ENCODE assay signal across 19 cellular contexts in the genomic region with DNA sequence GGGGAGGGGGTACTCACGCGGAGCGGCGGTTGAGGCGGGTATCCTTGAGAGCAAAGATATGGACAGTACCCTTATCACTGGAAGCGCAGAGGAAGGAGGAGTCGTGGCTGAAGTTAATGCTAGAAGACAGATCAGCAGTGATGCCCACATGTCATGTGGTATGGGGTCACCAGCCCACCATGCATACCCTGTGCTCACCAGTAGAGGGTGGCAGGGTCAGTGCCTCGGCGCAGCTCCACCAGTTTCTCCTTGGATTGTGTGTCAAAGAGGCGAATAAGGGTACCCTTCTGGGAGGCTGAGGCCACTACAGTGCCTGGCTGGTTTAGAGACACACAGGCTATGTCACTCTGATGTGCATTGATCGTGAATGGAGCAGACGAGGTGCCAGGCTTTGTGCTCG. TPM values are rescaled to one million over a fixed set of nuclear protein-coding genes. Genes with fewer than 3 reads are reported as not detected.
A peak's percentile ranks its signal among the peaks of the same experiment; 100 is the strongest.
DNase-seq lines count a peak whose midpoint lies in the region; ATAC-seq, FAIRE-seq and TF ChIP-seq lines count a peak whose summit lies in the region.
"Had no signal": no experiment of that assay in that cellular context is flagged by ENCODE, and none has a peak within 500 bp of the region (broad histone marks: within the 10 kb centered on the region; RNA-seq: fewer than 3 reads in every experiment).

No MANE protein-coding gene starts in this region.

- H3K79me1 ChIP-seq in H1 (ENCODE audit: low read depth, low read length) = no peaks in the 10 kb centered on the region

- no peak overlapping the region for H4K5ac ChIP-seq in H1 (ENCODE audit: insufficient read length, low read depth, low read length)

- POLR2A ChIA-PET in H1 (lab: Charles Lee; ENCODE audit: partially characterized antibody) = no interaction called here

- no peak overlapping the region for H3K14ac ChIP-seq in H1 (ENCODE audit: insufficient read length)

- H3K4me1 ChIP-seq in H1 (replicated peaks in 1 of 4; ENCODE audit: control insufficient read depth in 3 of 4, insufficient read depth in 4 of 4, low read length in 3 of 4) = peaks cover 0 to 7% (median 4%) of the 10 kb centered on the region in 4 experiments; a peak in 5 of 7 replicates
- peaks cover 31% of the 10 kb centered on the region for H3K4me1 ChIP-seq in left ventricle myocardium inferior

- no peak overlapping the region for H4K91ac ChIP-seq in H1 (replicated peaks; ENCODE audit: insufficient read length, low read length)

- H3K56ac ChIP-seq in H1 (replicated peaks; ENCODE audit: insufficient read length, low read depth, low read length) = no peak overlapping the region

- H3K9me3 Mint-ChIP-seq in stimulated activated naive B cell treated with anti-CD40 and anti-IgM and Interleukin-4, amounts not matched to agents 10 μg/mL and 1 μg/mL and 100 μg/mL, for 72 hours = peaks cover 2 to 11% of the 10 kb centered on the region in 2 donors

- H3K27me3 ChIP-seq in H1 (replicated peaks in 1 of 4; ENCODE audit: control insufficient read depth in 3 of 4, extremely low read depth in 1 of 4, insufficient read depth in 3 of 4, low read length in 3 of 4) = no peaks in the 10 kb centered on the region
- no peaks in the 10 kb centered on the region for H3K27me3 ChIP-seq in left ventricle myocardium inferior (ENCODE audit: low read depth)

- TF ChIP-seq CTCF in H1 (IDR thresholded peaks at IDR 0.05; ENCODE audit: control extremely low read depth in 1 of 3, insufficient read depth in 1 of 3, low read depth in 1 of 3, low read length in 3 of 3) (peak in 2 of 3 experiments; percentile 37 to 43; a peak in 3 of 4 replicates), left ventricle myocardium inferior (IDR thresholded peaks at IDR 0.05; ENCODE audit: borderline replicate concordance) (no peak)

- no peak overlapping the region for H2BK5ac ChIP-seq in H1 (ENCODE audit: low read depth, low read length)

- no peak overlapping the region for H2AK5ac ChIP-seq in H1 (ENCODE audit: low read depth, low read length)

- no peak overlapping the region for H2BK20ac ChIP-seq in H1 (ENCODE audit: low read length)

- no peaks in the 10 kb centered on the region for H3K27me3 Mint-ChIP-seq in stimulated activated naive B cell treated with anti-CD40 and anti-IgM and Interleukin-4, amounts not matched to agents 10 μg/mL and 1 μg/mL and 100 μg/mL, for 72 hours

- H4K8ac ChIP-seq in H1 (ENCODE audit: extremely low read depth, insufficient read depth, low read length) = no peak overlapping the region

- no peaks in the 10 kb centered on the region for H3K79me2 ChIP-seq in H1 (ENCODE audit: control insufficient read depth in 1 of 2, insufficient read depth in 2 of 2, low read length in 2 of 2)

- WGBS in H1 (ENCODE audit: extremely low coverage in 1 of 2, insufficient coverage in 1 of 2, insufficient read length in 1 of 2, insufficient replicate concordance in 2 of 2, low coverage in 1 of 2, low lambda C conversion rate in 2 of 2, missing lambda C conversion rate in 1 of 2), 2 experiments = 96% methylated on average over 10 of the region's 13 CpGs; no CpG with 5 or more reads in 1 of the 2 experiments

- no peak for TF ChIP-seq EP300 in H1 (IDR thresholded peaks at IDR 0.05; ENCODE audit: borderline replicate concordance in 1 of 2, low read depth in 2 of 2, low read length in 2 of 2)

- CTCF ChIA-PET in H1 (lab: Charles Lee; ENCODE audit: partially characterized antibody) = interaction anchor here (1.0 kb wide), 1 partner anchor 10 kb away, joined by 4 read pairs; no protein-coding TSS in a partner anchor

- TF ChIP-seq RAD21 in H1 (IDR thresholded peaks at IDR 0.05 in 1 of 2, conservative IDR thresholded peaks at IDR 0.05 in 1 of 2; ENCODE audit: low read depth in 2 of 2, low read length in 2 of 2) = peak; percentile 24 to 42; a peak in 2 of 4 replicates

- no peak overlapping the region for H3K9ac ChIP-seq in H1 (replicated peaks in 1 of 4; ENCODE audit: extremely low read depth in 1 of 4, low read depth in 3 of 4, low read length in 3 of 4)

- no peak overlapping the region for H3K4ac ChIP-seq in H1 (replicated peaks; ENCODE audit: insufficient read length, low read depth, low read length)

- no peak overlapping the region for H3K4me3 Mint-ChIP-seq in stimulated activated naive B cell treated with anti-CD40 and anti-IgM and Interleukin-4, amounts not matched to agents 10 μg/mL and 1 μg/mL and 100 μg/mL, for 72 hours

- H2BK15ac ChIP-seq in H1 (ENCODE audit: low read length) = no peak overlapping the region

- no peak for ATAC-seq in stimulated activated naive B cell treated with anti-CD40 and anti-IgM and Interleukin-4, amounts not matched to agents 10 μg/mL and 1 μg/mL and 100 μg/mL, for 72 hours (replicated peaks)

- H2BK12ac ChIP-seq in H1 (ENCODE audit: low read depth, low read length) = no peak overlapping the region

- no peak for TF ChIP-seq POLR2A in H1 (IDR thresholded peaks at IDR 0.05; ENCODE audit: control extremely low read depth in 1 of 2, low read depth in 2 of 2, low read length in 2 of 2)

- peak; percentile 52 for FAIRE-seq in H1 (lab: Jason Lieb, UNC)

- no peak overlapping the region for H2AFZ ChIP-seq in H1 (ENCODE audit: low read length)
- H2AFZ ChIP-seq: PC-9 had no signal

- no peak overlapping the region for H2BK120ac ChIP-seq in H1 (replicated peaks; ENCODE audit: low read depth, low read length)

- H3K36me3 Mint-ChIP-seq in stimulated activated naive B cell treated with anti-CD40 and anti-IgM and Interleukin-4, amounts not matched to agents 10 μg/mL and 1 μg/mL and 100 μg/mL, for 72 hours = peaks cover 25 to 41% of the 10 kb centered on the region in 2 donors

- no peak overlapping the region for H3K18ac ChIP-seq in H1 (ENCODE audit: extremely low read depth, low read length)

- peaks cover 16 to 33% of the 10 kb centered on the region in 2 donors for H3K4me1 Mint-ChIP-seq in stimulated activated naive B cell treated with anti-CD40 and anti-IgM and Interleukin-4, amounts not matched to agents 10 μg/mL and 1 μg/mL and 100 μg/mL, for 72 hours

- intact Hi-C loops in left ventricle myocardium inferior (cut with micrococcal nuclease) = no loop called here

- H3K36me3 ChIP-seq in H1 (ENCODE audit: control insufficient read depth in 2 of 4, insufficient read depth in 4 of 4, low read length in 3 of 4) (peaks cover 0 to 4% (median 0%) of the 10 kb centered on the region in 4 experiments; a peak in 2 of 8 replicates), left ventricle myocardium inferior (peaks cover 17% of the 10 kb centered on the region)

- no peak overlapping the region for H3K23ac ChIP-seq in H1 (ENCODE audit: insufficient read length)

- H3K23me2 ChIP-seq in H1 (ENCODE audit: low read depth, low read length) = no peaks in the 10 kb centered on the region; the same call in 1 of the 2 replicates

- H3K27ac ChIP-seq in H1 (ENCODE audit: low read depth, low read length) (no peak overlapping the region), left ventricle myocardium inferior (replicated peaks) (no peak overlapping the region)
- H3K27ac ChIP-seq: PC-9, SK-N-MC had no signal

- DNase-seq in NCI-H82 (lab: John Stamatoyannopoulos, UW) (peak; percentile 8), NCI-H82 treated with DMSO at 0.1 percent for 48 hours (lab: John Stamatoyannopoulos, UW; ENCODE audit: unreplicated experiment) (no peak), OCI-M2 (lab: John Stamatoyannopoulos, UW; ENCODE audit: unreplicated experiment) (peak; percentile 71), H1 (ENCODE audit: low read depth in 1 of 2, low spot score in 2 of 2) (no peak), left ventricle myocardium inferior (no peak), DMS79 (lab: John Stamatoyannopoulos, UW) (no peak)
- no peak for DNase-seq in stimulated activated naive B cell treated with anti-CD40 and anti-IgM and Interleukin-4, amounts not matched to agents 10 μg/mL and 1 μg/mL and 100 μg/mL, for 72 hours
- no peak for DNase-seq in activated CD4-positive, alpha-beta T cell treated with anti-CD3 and anti-CD28 coated beads, Interleukin-2, amount 50 U/mL, for 1 hour
- DNase-seq: DMS79 treated with DMSO at 0.1 percent for 48 hours; GF-D8; Kasumi-1; NCI-H1436; NCI-H2081; NCI-H2227 treated with DMSO at 0.1 percent for 48 hours; NCI-H524 treated with DMSO at 0.1 percent for 48 hours; NK-92 treated with Interleukin-12 subunit alpha and Interleukin-12 subunit beta, amount 100 ng/mL, for 24 hours; PC-9 had no signal

- H3K4me3 ChIP-seq in H1 (ENCODE audit: extremely low read depth in 1 of 4, insufficient read depth in 2 of 4, low read depth in 3 of 4, low read length in 4 of 4) (no peak overlapping the region), left ventricle myocardium inferior (no peak overlapping the region)
- H3K4me3 ChIP-seq: HAP-1, PC-9, SK-N-MC had no signal

- H3K27ac Mint-ChIP-seq in stimulated activated naive B cell treated with anti-CD40 and anti-IgM and Interleukin-4, amounts not matched to agents 10 μg/mL and 1 μg/mL and 100 μg/mL, for 72 hours = peak overlapping the region; percentile 16

- H3K9me3 ChIP-seq in H1 (ENCODE audit: insufficient read depth in 2 of 2, low read depth in 1 of 2, low read length in 1 of 2) (no peaks in the 10 kb centered on the region), left ventricle myocardium inferior (replicated peaks) (no peaks in the 10 kb centered on the region)
- H3K9me3 ChIP-seq: HAP-1 had no signal

- H4K20me1 ChIP-seq in H1 (replicated peaks in 1 of 2; ENCODE audit: control insufficient read depth in 1 of 2, insufficient read depth in 2 of 2, low read length in 2 of 2) = no peaks in the 10 kb centered on the region

- H3K4me2 ChIP-seq in H1 (ENCODE audit: insufficient read depth in 1 of 2, low read depth in 2 of 2, low read length in 2 of 2) = no peak overlapping the region
- H3K4me2 ChIP-seq: PC-9 had no signal

RNA-seq across cellular contexts. Expression of gene PRAF2, which starts 1.5 kb away (rescaled TPM):
- 11.3 and 12.1 TPM in 2 replicates for total RNA-seq in H1 (2021; fragmentation: NEBNext Ultra II Directional; extraction: Animal tissue kit (Norgen Biotek cat#: 25700))
- 15.4 and 18.9 TPM in 2 replicates for polyA plus RNA-seq in H1 (2011; rRNA removed)
- polyA plus RNA-seq in H1 (2011; cell fraction: cytosol; rRNA removed) = 10.0 TPM
- polyA plus RNA-seq in H1 (2011; cell fraction: nucleus; rRNA removed) = 16.8 TPM
- 19.2 to 23.8 TPM (median 20.4 TPM) in 4 replicates for polyA plus RNA-seq in H1 (2012, experiment 1 of 2)
- polyA plus RNA-seq in H1 (2012, experiment 2 of 2) = 21.6 TPM
- 32.0 TPM for polyA plus RNA-seq in H1 (2013, experiment 1 of 2)
- 35.7 TPM for polyA plus RNA-seq in H1 (2013, experiment 2 of 2)
- 5.8 and 6.2 TPM in 2 replicates for polyA minus RNA-seq in H1 (2011; rRNA and poly(A)+ RNA removed)
- polyA minus RNA-seq in H1 (2011; cell fraction: cytosol; rRNA and poly(A)+ RNA removed) = 11.2 TPM
- polyA minus RNA-seq in H1 (2011; cell fraction: nucleus; rRNA and poly(A)+ RNA removed) = 5.5 TPM
- total RNA-seq in left ventricle myocardium inferior = 8.7 TPM

RNA-seq across cellular contexts. Expression of gene WDR45, which starts 4.3 kb away (rescaled TPM):
- 26.0 and 27.9 TPM in 2 replicates for total RNA-seq in H1 (2021; fragmentation: NEBNext Ultra II Directional; extraction: Animal tissue kit (Norgen Biotek cat#: 25700))
- 49.7 and 50.6 TPM in 2 replicates for polyA plus RNA-seq in H1 (2011; rRNA removed)
- polyA plus RNA-seq in H1 (2011; cell fraction: cytosol; rRNA removed) = 51.8 TPM
- 104 TPM for polyA plus RNA-seq in H1 (2011; cell fraction: nucleus; rRNA removed)
- 32.3 to 42.3 TPM (median 33.9 TPM) in 4 replicates for polyA plus RNA-seq in H1 (2012, experiment 1 of 2)
- polyA plus RNA-seq in H1 (2012, experiment 2 of 2) = 62.2 TPM
- 19.3 TPM for polyA plus RNA-seq in H1 (2013, experiment 1 of 2)
- polyA plus RNA-seq in H1 (2013, experiment 2 of 2) = 17.3 TPM
- polyA minus RNA-seq in H1 (2011; rRNA and poly(A)+ RNA removed) = 49.9 and 58.4 TPM in 2 replicates
- polyA minus RNA-seq in H1 (2011; cell fraction: cytosol; rRNA and poly(A)+ RNA removed) = 20.3 TPM
- 51.7 TPM for polyA minus RNA-seq in H1 (2011; cell fraction: nucleus; rRNA and poly(A)+ RNA removed)
- total RNA-seq in left ventricle myocardium inferior = 80.4 TPM

RNA-seq across cellular contexts. Expression of gene CCDC120, which starts 16.5 kb away (rescaled TPM):
- total RNA-seq in H1 (2021; fragmentation: NEBNext Ultra II Directional; extraction: Animal tissue kit (Norgen Biotek cat#: 25700)) = 11.8 and 11.9 TPM in 2 replicates
- 4.9 and 8.6 TPM in 2 replicates for polyA plus RNA-seq in H1 (2011; rRNA removed)
- 5.2 TPM for polyA plus RNA-seq in H1 (2011; cell fraction: cytosol; rRNA removed)
- 16.9 TPM for polyA plus RNA-seq in H1 (2011; cell fraction: nucleus; rRNA removed)
- 7.7 to 10.3 TPM (median 9.3 TPM) in 4 replicates for polyA plus RNA-seq in H1 (2012, experiment 1 of 2)
- polyA plus RNA-seq in H1 (2012, experiment 2 of 2) = 7.5 TPM
- polyA plus RNA-seq in H1 (2013, experiment 1 of 2) = 7.6 TPM
- 7.6 TPM for polyA plus RNA-seq in H1 (2013, experiment 2 of 2)
- 3.1 and 5.0 TPM in 2 replicates for polyA minus RNA-seq in H1 (2011; rRNA and poly(A)+ RNA removed)
- polyA minus RNA-seq in H1 (2011; cell fraction: cytosol; rRNA and poly(A)+ RNA removed) = 6.9 TPM
- polyA minus RNA-seq in H1 (2011; cell fraction: nucleus; rRNA and poly(A)+ RNA removed) = 5.9 TPM
- total RNA-seq in left ventricle myocardium inferior = 1.6 TPM

RNA-seq across cellular contexts. Expression of gene TFE3, which starts 32.2 kb away (rescaled TPM):
- 52.9 and 55.2 TPM in 2 replicates for total RNA-seq in H1 (2021; fragmentation: NEBNext Ultra II Directional; extraction: Animal tissue kit (Norgen Biotek cat#: 25700))
- 33.7 and 81.1 TPM in 2 replicates for polyA plus RNA-seq in H1 (2011; rRNA removed)
- 44.1 TPM for polyA plus RNA-seq in H1 (2011; cell fraction: cytosol; rRNA removed)
- 70.3 TPM for polyA plus RNA-seq in H1 (2011; cell fraction: nucleus; rRNA removed)
- 41.3 to 65.5 TPM (median 59.6 TPM) in 4 replicates for polyA plus RNA-seq in H1 (2012, experiment 1 of 2)
- 49.6 TPM for polyA plus RNA-seq in H1 (2012, experiment 2 of 2)
- polyA plus RNA-seq in H1 (2013, experiment 1 of 2) = 36.8 TPM
- 35.5 TPM for polyA plus RNA-seq in H1 (2013, experiment 2 of 2)
- 44.0 and 51.3 TPM in 2 replicates for polyA minus RNA-seq in H1 (2011; rRNA and poly(A)+ RNA removed)
- polyA minus RNA-seq in H1 (2011; cell fraction: cytosol; rRNA and poly(A)+ RNA removed) = 51.0 TPM
- 28.0 TPM for polyA minus RNA-seq in H1 (2011; cell fraction: nucleus; rRNA and poly(A)+ RNA removed)
- 19.2 TPM for total RNA-seq in left ventricle myocardium inferior

RNA-seq across cellular contexts. Expression of gene GPKOW, which starts 48.2 kb away (rescaled TPM):
- 16.8 and 17.9 TPM in 2 replicates for total RNA-seq in H1 (2021; fragmentation: NEBNext Ultra II Directional; extraction: Animal tissue kit (Norgen Biotek cat#: 25700))
- polyA plus RNA-seq in H1 (2011; rRNA removed) = 11.9 and 14.0 TPM in 2 replicates
- polyA plus RNA-seq in H1 (2011; cell fraction: cytosol; rRNA removed) = 22.1 TPM
- polyA plus RNA-seq in H1 (2011; cell fraction: nucleus; rRNA removed) = 14.3 TPM
- polyA plus RNA-seq in H1 (2012, experiment 1 of 2) = 17.1 to 21.3 TPM (median 20.4 TPM) in 4 replicates
- polyA plus RNA-seq in H1 (2012, experiment 2 of 2) = 9.8 TPM
- 9.7 TPM for polyA plus RNA-seq in H1 (2013, experiment 1 of 2)
- polyA plus RNA-seq in H1 (2013, experiment 2 of 2) = 10.5 TPM
- polyA minus RNA-seq in H1 (2011; rRNA and poly(A)+ RNA removed) = 12.1 and 12.5 TPM in 2 replicates
- 9.2 TPM for polyA minus RNA-seq in H1 (2011; cell fraction: cytosol; rRNA and poly(A)+ RNA removed)
- polyA minus RNA-seq in H1 (2011; cell fraction: nucleus; rRNA and poly(A)+ RNA removed) = 4.7 TPM
- total RNA-seq in left ventricle myocardium inferior = 18.1 TPM

Comparison
In these comparisons a context has a peak if more than half of its experiments do, and no peak if none do; other contexts are left out.
1. DNase-seq: peak in NCI-H82 (single experiment) and OCI-M2 (single experiment); none in NCI-H82 treated with DMSO at 0.1 percent for 48 hours (single experiment), H1 (0 of 2), stimulated activated naive B cell treated with anti-CD40 and anti-IgM and Interleukin-4, amounts not matched to agents 10 μg/mL and 1 μg/mL and 100 μg/mL, for 72 hours (single experiment), activated CD4-positive, alpha-beta T cell treated with anti-CD3 and anti-CD28 coated beads, Interleukin-2, amount 50 U/mL, for 1 hour (single experiment), left ventricle myocardium inferior (single experiment) and DMS79 (single experiment).